Comparison of ENCODE assay signal across 20 cellular contexts in genomic region chrX:25016361-25016671, GRCh38. TPM values are rescaled to one million over a fixed set of nuclear protein-coding genes. Genes with fewer than 3 reads are reported as not detected.
DNase-seq lines count a peak whose midpoint lies in the region; ATAC-seq and TF ChIP-seq lines count a peak whose summit lies in the region.
"Had no signal": no experiment of that assay in that cellular context is flagged by ENCODE, and none has a peak within 500 bp of the region (broad histone marks: within the 10 kb centered on the region; RNA-seq: fewer than 3 reads in every experiment).

No MANE protein-coding gene starts in this region.

- no peak for TF ChIP-seq EP300 in neural cell (conservative IDR thresholded peaks at IDR 0.05; ENCODE audit: poor library complexity, severe bottlenecking)

- TF ChIP-seq POLR2A in GM18505 (IDR thresholded peaks at IDR 0.05; ENCODE audit: borderline replicate concordance, extremely low read depth, insufficient read depth, insufficient read length), result no peak

- H2BK5ac ChIP-seq in H9 (ENCODE audit: insufficient read length, low read length), result no peak overlapping the region

- peaks cover 31% of the 10 kb centered on the region for H3K23me2 ChIP-seq in H9 (ENCODE audit: insufficient read length, low read depth, low read length, poor library complexity, severe bottlenecking)

- no peak overlapping the region for H2BK15ac ChIP-seq in H9 (ENCODE audit: low read depth, low read length)

- ATAC-seq in CD4-positive, alpha-beta T cell (ENCODE audit: poor library complexity), result no peak
- ATAC-seq in GM21390 (IDR thresholded peaks at IDR 0.05; ENCODE audit: unreplicated experiment) (no peak), GM18505 (IDR thresholded peaks at IDR 0.05; ENCODE audit: unreplicated experiment) (no peak)

- no peak overlapping the region for H4K91ac ChIP-seq in H9 (ENCODE audit: insufficient read length, low read depth, low read length)

- no peak for TF ChIP-seq RAD21 in neural cell (conservative IDR thresholded peaks at IDR 0.05)

- intact Hi-C loops in CD4-positive, alpha-beta T cell (cut with DNase I, micrococcal nuclease), result no loop called here

- no peak for DNase-seq in CD4-positive, alpha-beta T cell
- DNase-seq in H9 (no peak), endodermal cell (peak; percentile 73), SIG-M5 treated with dmso at 0.1 percent for 504 hours (lab: John Stamatoyannopoulos, UW; ENCODE audit: unreplicated experiment) (no peak)
- DNase-seq: activated CD4-positive, CD25-positive, alpha-beta regulatory T cell; DMS79; kidney; stimulated activated CD4-positive, alpha-beta T cell treated with anti-CD3 and anti-CD28 coated beads, Interleukin-2, amount 100 ng/mL, for 48 hours; stomach had no signal

- no peak overlapping the region for H4K8ac ChIP-seq in H9 (replicated peaks; ENCODE audit: insufficient read length, low read depth, low read length)

- H2BK20ac ChIP-seq in H9 (ENCODE audit: low read depth, low read length, poor library complexity, severe bottlenecking), result no peak overlapping the region

- no peaks in the 10 kb centered on the region for H3F3A ChIP-seq in neural cell (ENCODE audit: insufficient read depth, low read length, poor library complexity, severe bottlenecking)

- H3K79me1 ChIP-seq in H9 (ENCODE audit: insufficient read depth, low read depth, low read length, poor library complexity, severe bottlenecking), result no peaks in the 10 kb centered on the region

- no peak overlapping the region for H3K18ac ChIP-seq in H9 (ENCODE audit: insufficient read length, low read depth, low read length)

- H3K56ac ChIP-seq in H9 (ENCODE audit: insufficient read length, low read depth, low read length), result no peak overlapping the region

- H4K5ac ChIP-seq in H9 (ENCODE audit: insufficient read length, low read depth, low read length), result no peak overlapping the region

- peaks cover 20% of the 10 kb centered on the region for H3K4me1 Mint-ChIP-seq in CD4-positive, alpha-beta T cell (ENCODE audit: low read depth)
- H3K4me1 Mint-ChIP-seq in H9 (peaks cover 47 to 76% of the 10 kb centered on the region in 2 experiments), endodermal cell (peaks cover 35% of the 10 kb centered on the region)

- no peaks in the 10 kb centered on the region for H3K9me2 ChIP-seq in neural cell (ENCODE audit: insufficient read depth, low read length)

- H3K27me3 Mint-ChIP-seq in CD4-positive, alpha-beta T cell, result peaks cover 51% of the 10 kb centered on the region
- H3K27me3 Mint-ChIP-seq in H9 (ENCODE audit: low read depth) (peaks cover 97% of the 10 kb centered on the region), endodermal cell (ENCODE audit: insufficient read depth) (peaks cover 94% of the 10 kb centered on the region)

- H3K79me2 ChIP-seq in H9 (ENCODE audit: insufficient read depth, low read length), result no peaks in the 10 kb centered on the region
- peaks cover 31% of the 10 kb centered on the region for H3K79me2 ChIP-seq in neural cell (replicated peaks; ENCODE audit: insufficient read depth, low read length)

- no peak overlapping the region for H3K14ac ChIP-seq in H9 (ENCODE audit: insufficient read depth, low read length)

- H4K20me1 ChIP-seq in H9 (ENCODE audit: control insufficient read depth, insufficient read depth, insufficient read length), result no peaks in the 10 kb centered on the region
- H4K20me1 ChIP-seq in neural cell (ENCODE audit: insufficient read depth), result no peaks in the 10 kb centered on the region

- no CpG with 5 or more reads among the region's 20 CpGs for WGBS in H9 (ENCODE audit: extremely low coverage, insufficient read length, low lambda C conversion rate)
- WGBS in endodermal cell (ENCODE audit: insufficient coverage in 1 of 2, insufficient read length in 1 of 2), 2 experiments, result 12 to 15% methylated on average over 3 to 20 of the region's 20 CpGs

- H3K4me1 ChIP-seq in H9 (ENCODE audit: insufficient read depth, low read length), result no peaks in the 10 kb centered on the region; the same call in 1 of the 2 replicates
- H3K4me1 ChIP-seq in endodermal cell (ENCODE audit: control insufficient read depth, insufficient read depth, low read length), result no peaks in the 10 kb centered on the region
- H3K4me1 ChIP-seq: colonic mucosa, SJSA1 had no signal

- H3K27ac ChIP-seq in CD4-positive, alpha-beta T cell (ENCODE audit: low read depth, low read length), result no peak overlapping the region
- H3K27ac ChIP-seq in H9 (ENCODE audit: insufficient read length, low read depth, low read length) (no peak overlapping the region), endodermal cell (ENCODE audit: low read depth, low read length) (no peak overlapping the region), neural cell (ENCODE audit: low read length) (peak overlapping the region; percentile 65)
- H3K27ac ChIP-seq: colonic mucosa, heart left ventricle, Peyer's patch, SJSA1, stomach had no signal

- H3K36me3 Mint-ChIP-seq in CD4-positive, alpha-beta T cell (ENCODE audit: low read depth), result no peaks in the 10 kb centered on the region
- no peaks in the 10 kb centered on the region for H3K36me3 Mint-ChIP-seq in H9 (ENCODE audit: insufficient read depth in 1 of 3, low read depth in 3 of 3)
- H3K36me3 Mint-ChIP-seq in endodermal cell (ENCODE audit: low read depth), result no peaks in the 10 kb centered on the region
- H3K36me3 Mint-ChIP-seq: activated naive CD8-positive, alpha-beta T cell treated with anti-CD3 and anti-CD28 coated beads, Interleukin-2, amount 10 ng/mL, durations not matched to agents 7 days and 5 days had no signal

- H2BK120ac ChIP-seq in H9 (ENCODE audit: low read depth, low read length, poor library complexity, severe bottlenecking), result no peak overlapping the region

- POLR2A ChIA-PET in CD4-positive, alpha-beta T cell (lab: Charles Lee), result interaction anchor here (0.6 kb wide), 1 partner anchor 40 kb away, joined by 3 read pairs; no protein-coding TSS in a partner anchor

- CTCF ChIA-PET in CD4-positive, alpha-beta T cell (lab: Charles Lee), result no interaction called here

- H3K4me3 ChIP-seq in endodermal cell (ENCODE audit: low read length) (no peak overlapping the region), neural cell (ENCODE audit: low read length) (peak overlapping the region; percentile 80)
- H3K4me3 ChIP-seq: colonic mucosa, SJSA1 had no signal

- H3K27ac Mint-ChIP-seq in CD4-positive, alpha-beta T cell, result no peak overlapping the region
- H3K27ac Mint-ChIP-seq in H9, result no peak overlapping the region
- no peak overlapping the region for H3K27ac Mint-ChIP-seq in endodermal cell
- H3K27ac Mint-ChIP-seq: activated naive CD8-positive, alpha-beta T cell treated with anti-CD3 and anti-CD28 coated beads, Interleukin-2, amount 10 ng/mL, durations not matched to agents 7 days and 5 days; activated T-helper 1 cell treated with anti-CD3 and anti-CD28 coated beads, Interleukin-12 subunit alpha, Interleukin-12 subunit beta, Interleukin-2, Interleukin-4 antibody, amounts not matched to agents 30 ng/mL and 10 ng/mL and 1 ng/mL, durations not matched to agents 14 hours and 24 hours and 36 hours had no signal

- no peaks in the 10 kb centered on the region for H3K9me3 ChIP-seq in CD4-positive, alpha-beta T cell (ENCODE audit: control insufficient read depth, low read length)
- H3K9me3 ChIP-seq in H9 (ENCODE audit: control insufficient read depth, low read depth, low read length) (no peaks in the 10 kb centered on the region), endodermal cell (ENCODE audit: control insufficient read depth, low read length) (no peaks in the 10 kb centered on the region), neural cell (ENCODE audit: low read length) (no peaks in the 10 kb centered on the region)
- H3K9me3 ChIP-seq: colonic mucosa, heart left ventricle, psoas muscle, SJSA1 had no signal

- peak overlapping the region; percentile 51 for H3K4me3 Mint-ChIP-seq in CD4-positive, alpha-beta T cell
- H3K4me3 Mint-ChIP-seq in H9 (peak overlapping the region; percentile 6 to 82; a peak in 3 of 5 replicates), endodermal cell (no peak overlapping the region)
- H3K4me3 Mint-ChIP-seq: activated naive CD8-positive, alpha-beta T cell treated with anti-CD3 and anti-CD28 coated beads, Interleukin-2, amount 10 ng/mL, durations not matched to agents 7 days and 5 days; activated T-helper 1 cell treated with anti-CD3 and anti-CD28 coated beads, Interleukin-12 subunit alpha, Interleukin-12 subunit beta, Interleukin-2, Interleukin-4 antibody, amounts not matched to agents 30 ng/mL and 10 ng/mL and 1 ng/mL, durations not matched to agents 14 hours and 24 hours and 36 hours had no signal

- H3T11ph ChIP-seq in H9 (ENCODE audit: low read length), result no peak overlapping the region

- H3K4ac ChIP-seq in H9 (ENCODE audit: low read depth, low read length), result no peak overlapping the region

- H3K23ac ChIP-seq in H9 (ENCODE audit: insufficient read length, low read depth, low read length), result no peak overlapping the region

- H3K36me3 ChIP-seq in endodermal cell (ENCODE audit: control insufficient read depth, insufficient read depth, low read length), result no peaks in the 10 kb centered on the region
- H3K36me3 ChIP-seq in neural cell (ENCODE audit: insufficient read depth, low read length), result no peaks in the 10 kb centered on the region
- H3K36me3 ChIP-seq: colonic mucosa, heart left ventricle, Peyer's patch, SJSA1, stomach had no signal

- H3K27me3 ChIP-seq in CD4-positive, alpha-beta T cell (ENCODE audit: control insufficient read depth, insufficient read depth, low read length), result peaks cover 77% of the 10 kb centered on the region
- peaks cover 86% of the 10 kb centered on the region for H3K27me3 ChIP-seq in H9 (ENCODE audit: insufficient read depth, low read length)
- H3K27me3 ChIP-seq in endodermal cell (ENCODE audit: control insufficient read depth, insufficient read depth, low read length, poor library complexity, severe bottlenecking), result peaks cover 98% of the 10 kb centered on the region
- H3K27me3 ChIP-seq in neural cell (ENCODE audit: insufficient read depth, low read depth, low read length), result peaks cover 15% of the 10 kb centered on the region

- no peak overlapping the region for H2AFZ ChIP-seq in H9 (ENCODE audit: low read length)
- no peak overlapping the region for H2AFZ ChIP-seq in neural cell (ENCODE audit: low read depth, low read length)

- H3K9ac ChIP-seq in H9 (ENCODE audit: extremely low read depth, insufficient read length, low read length), result no peak overlapping the region
- H3K9ac ChIP-seq in endodermal cell (ENCODE audit: extremely low read depth, low read length, poor library complexity, severe bottlenecking), result no peak overlapping the region
- peak overlapping the region; percentile 34 for H3K9ac ChIP-seq in neural cell (ENCODE audit: low read length)

- H2AK5ac ChIP-seq in H9 (ENCODE audit: insufficient read length, low read length), result no peak overlapping the region

- no peaks in the 10 kb centered on the region for H3K9me3 Mint-ChIP-seq in CD4-positive, alpha-beta T cell
- H3K9me3 Mint-ChIP-seq in H9 (peaks cover 2 to 4% of the 10 kb centered on the region in 2 experiments; a peak in 3 of 5 replicates), endodermal cell (no peaks in the 10 kb centered on the region)
- H3K9me3 Mint-ChIP-seq: activated naive CD8-positive, alpha-beta T cell treated with anti-CD3 and anti-CD28 coated beads, Interleukin-2, amount 10 ng/mL, durations not matched to agents 7 days and 5 days; activated T-helper 1 cell treated with anti-CD3 and anti-CD28 coated beads, Interleukin-12 subunit alpha, Interleukin-12 subunit beta, Interleukin-2, Interleukin-4 antibody, amounts not matched to agents 30 ng/mL and 10 ng/mL and 1 ng/mL, durations not matched to agents 14 hours and 24 hours and 36 hours had no signal

- H2BK12ac ChIP-seq in H9 (ENCODE audit: insufficient read length, low read depth, low read length), result no peak overlapping the region

- no peak for TF ChIP-seq CTCF in CD4-positive, alpha-beta T cell (IDR thresholded peaks at IDR 0.05)
- TF ChIP-seq CTCF in H9 (conservative IDR thresholded peaks at IDR 0.05) (no peak), endodermal cell (conservative IDR thresholded peaks at IDR 0.05) (no peak), neural cell (IDR thresholded peaks at IDR 0.05; ENCODE audit: poor library complexity, severe bottlenecking) (no peak)

- peak overlapping the region; percentile 70 for H3K4me2 ChIP-seq in H9 (ENCODE audit: insufficient read depth, insufficient read length, low read length)
- H3K4me2 ChIP-seq in neural cell (ENCODE audit: low read length), result no peak overlapping the region

RNA-seq across cellular contexts. Expression of gene ARX, which starts 0.6 kb away (rescaled TPM):
- total RNA-seq in CD4-positive, alpha-beta T cell, result not detected
- total RNA-seq in H9 (2021) (0.24 and 0.42 TPM in 2 replicates), endodermal cell (under 1 TPM in 1 of 2 donors, not detected in 1; 0.09 TPM)
- polyA plus RNA-seq in endodermal cell (2013, experiment 1 of 2), result 0.82 TPM
- 0.54 TPM for polyA plus RNA-seq in endodermal cell (2013, experiment 2 of 2)
- 39.2 and 42.8 TPM in 2 replicates for polyA plus RNA-seq in neural cell
- polyA minus RNA-seq in neural cell, result 39.8 and 49.2 TPM in 2 replicates
- total RNA-seq: activated naive CD8-positive, alpha-beta T cell treated with anti-CD3 and anti-CD28 coated beads, Interleukin-2, amount 10 ng/mL, durations not matched to agents 7 days and 5 days; activated T-helper 1 cell treated with anti-CD3 and anti-CD28 coated beads, Interleukin-12 subunit alpha, Interleukin-12 subunit beta, Interleukin-2, Interleukin-4 antibody, amounts not matched to agents 30 ng/mL and 10 ng/mL and 1 ng/mL, durations not matched to agents 14 hours and 24 hours and 36 hours; heart left ventricle; SJSA1; smooth muscle cell had no signal
- polyA plus RNA-seq: heart left ventricle, smooth muscle cell had no signal
